9 cellular contexts compared by ENCODE assay signal in the genomic region with DNA sequence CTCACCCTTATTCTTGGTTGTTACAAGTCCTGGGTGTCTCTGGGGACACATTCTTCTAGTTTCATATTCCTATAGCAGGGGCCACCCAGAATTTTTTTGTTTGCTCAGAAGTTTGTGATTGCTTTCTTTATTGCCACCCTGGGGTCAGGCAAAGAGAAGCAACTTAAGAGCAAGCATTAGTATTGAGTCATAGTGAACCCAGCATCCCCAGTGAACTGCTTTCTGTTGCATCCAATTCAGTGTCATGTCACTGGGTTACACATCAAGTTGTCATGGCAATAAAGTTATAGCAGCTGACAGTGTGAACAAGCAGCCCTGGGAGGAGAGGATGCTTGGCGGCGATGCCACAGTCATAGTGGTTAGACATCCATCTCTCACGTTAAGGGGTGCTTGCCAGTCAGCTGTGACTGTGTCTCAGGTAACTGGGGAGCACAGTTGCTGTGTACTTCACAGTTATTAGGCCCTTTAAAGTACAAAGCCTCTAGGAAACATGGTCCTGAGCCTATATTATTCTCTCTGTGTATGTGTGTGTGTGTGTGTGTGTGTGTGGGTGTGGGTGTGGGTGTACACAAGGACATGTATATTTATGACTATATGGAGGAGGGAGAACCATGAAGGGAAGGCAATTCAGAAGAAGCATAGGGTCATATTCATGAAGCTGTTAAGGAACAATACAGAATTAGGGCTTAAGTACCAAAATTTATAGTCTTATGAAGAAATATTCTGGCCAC. TPM values are rescaled to one million over a fixed set of nuclear protein-coding genes. Genes with fewer than 3 reads are reported as not detected.
DNase-seq lines count a peak whose midpoint lies in the region; ATAC-seq, FAIRE-seq and TF ChIP-seq lines count a peak whose summit lies in the region.
"Had no signal": no experiment of that assay in that cellular context is flagged by ENCODE, and none has a peak within 500 bp of the region (broad histone marks: within the 10 kb centered on the region; RNA-seq: fewer than 3 reads in every experiment).

No MANE protein-coding gene starts in this region.

- H2BK15ac ChIP-seq in mesendoderm (replicated peaks; ENCODE audit: low read depth): no peak overlapping the region

- H2BK120ac ChIP-seq in mesendoderm (ENCODE audit: low read depth, low read length): no peak overlapping the region

- ATAC-seq in GM18505 (IDR thresholded peaks at IDR 0.05; ENCODE audit: unreplicated experiment): peak; percentile 85
- ATAC-seq in GM21737 (IDR thresholded peaks at IDR 0.05; ENCODE audit: unreplicated experiment): peak; percentile 82

- CTCF ChIA-PET in CD8-positive, alpha-beta memory T cell (lab: Charles Lee): no interaction called here

- no peak for FAIRE-seq in D721Med (lab: Jason Lieb, UNC)
- FAIRE-seq: endometrium had no signal

- H3K36me3 Mint-ChIP-seq in CD8-positive, alpha-beta memory T cell: peaks cover 0 to 5% (median 2%) of the 10 kb centered on the region in 3 donors

- whole genome bisulfite sequencing in mesendoderm (ENCODE audit: extremely low coverage, insufficient coverage, low lambda C conversion rate): no CpG with 5 or more reads among the region's 3 CpGs

- no peak overlapping the region for H3K4me2 ChIP-seq in mesendoderm (ENCODE audit: low read length)

- H3K9ac ChIP-seq in mesendoderm (ENCODE audit: low read length): no peak overlapping the region

- H3K56ac ChIP-seq in mesendoderm (ENCODE audit: low read length): no peak overlapping the region

- H3K9me3 Mint-ChIP-seq in CD8-positive, alpha-beta memory T cell: peaks cover 0 to 7% (median 3%) of the 10 kb centered on the region in 5 donors

- H3K4me3 ChIP-seq in mesendoderm (ENCODE audit: low read length): no peak overlapping the region
- no peak overlapping the region for H3K4me3 ChIP-seq in CD8-positive, alpha-beta memory T cell (ENCODE audit: low read length)

- H2BK5ac ChIP-seq in mesendoderm (ENCODE audit: low read length): no peak overlapping the region

- H2AK5ac ChIP-seq in mesendoderm (ENCODE audit: low read length): no peak overlapping the region

- POLR2A ChIA-PET in CD8-positive, alpha-beta memory T cell (lab: Charles Lee): no interaction called here

- H3K4me1 ChIP-seq in mesendoderm (ENCODE audit: control insufficient read depth, low read depth, low read length): no peaks in the 10 kb centered on the region
- no peaks in the 10 kb centered on the region for H3K4me1 ChIP-seq in CD8-positive, alpha-beta memory T cell (ENCODE audit: insufficient read depth, low read length)

- H3K23ac ChIP-seq in mesendoderm (ENCODE audit: low read length): no peak overlapping the region

- peaks cover 3% of the 10 kb centered on the region for H3K27me3 ChIP-seq in mesendoderm (ENCODE audit: insufficient read depth, low read length, poor library complexity)
- H3K27me3 ChIP-seq in CD8-positive, alpha-beta memory T cell (ENCODE audit: insufficient read depth, low read length, poor library complexity, severe bottlenecking): no peaks in the 10 kb centered on the region

- DNase-seq in LHCN-M2 (ENCODE audit: low read depth) (peak; percentile 96), mesendoderm (peak; percentile 2), middle frontal gyrus (ENCODE audit: extremely low spot score, low spot score) (no peak), D721Med (ENCODE audit: insufficient read length, low spot score) (no peak), SHP77 (lab: John Stamatoyannopoulos, UW) (no peak)
- no peak for DNase-seq in CD8-positive, alpha-beta memory T cell

- no peak for TF ChIP-seq POLR2A in GM18505 (IDR thresholded peaks at IDR 0.05; ENCODE audit: borderline replicate concordance, extremely low read depth, insufficient read depth, insufficient read length)

- H3K4ac ChIP-seq in mesendoderm (ENCODE audit: low read depth, low read length): no peak overlapping the region

- TF ChIP-seq CTCF in D721Med (IDR thresholded peaks at IDR 0.05; ENCODE audit: insufficient read depth, missing control alignments): no peak

- H4K8ac ChIP-seq in mesendoderm (ENCODE audit: low read depth, low read length): no peak overlapping the region

- H3K4me3 Mint-ChIP-seq in CD8-positive, alpha-beta memory T cell: no peak overlapping the region

- H3K18ac ChIP-seq in mesendoderm (ENCODE audit: low read length): no peak overlapping the region

- no peaks in the 10 kb centered on the region for H3K9me3 ChIP-seq in CD8-positive, alpha-beta memory T cell (ENCODE audit: low read length)

- H3K79me2 ChIP-seq in mesendoderm (ENCODE audit: control insufficient read depth, insufficient read depth, low read length): no peaks in the 10 kb centered on the region

- peaks cover 3% of the 10 kb centered on the region for H3K79me1 ChIP-seq in mesendoderm (ENCODE audit: low read length)

- no peak overlapping the region for H4K5ac ChIP-seq in mesendoderm (ENCODE audit: low read length)

- no peaks in the 10 kb centered on the region for H3K36me3 ChIP-seq in mesendoderm (ENCODE audit: control insufficient read depth, insufficient read depth, low read length)
- no peaks in the 10 kb centered on the region for H3K36me3 ChIP-seq in CD8-positive, alpha-beta memory T cell (ENCODE audit: insufficient read depth, low read length)

- H3K4me1 Mint-ChIP-seq in CD8-positive, alpha-beta memory T cell: peaks cover 48 to 72% (median 55%) of the 10 kb centered on the region in 3 donors

- H3K27ac ChIP-seq in mesendoderm (ENCODE audit: low read depth, low read length): no peak overlapping the region
- H3K27ac ChIP-seq in CD8-positive, alpha-beta memory T cell (ENCODE audit: low read depth, low read length): no peak overlapping the region

- H3K27me3 Mint-ChIP-seq in CD8-positive, alpha-beta memory T cell: no peaks in the 10 kb centered on the region

- H3K27ac Mint-ChIP-seq in CD8-positive, alpha-beta memory T cell: peak overlapping the region in 2 of 8 donors; percentile 16 to 59

RNA-seq across cellular contexts. Expression of a gene that starts 52.5 kb away (rescaled TPM):
- 23.2 and 35.9 TPM in 2 replicates for total RNA-seq in LHCN-M2 (2014; rRNA removed)
- polyA plus RNA-seq in LHCN-M2 (2012): 32.2 TPM
- polyA plus RNA-seq in mesendoderm (2013, experiment 1 of 2): 20.4 TPM
- polyA plus RNA-seq in mesendoderm (2013, experiment 2 of 2): 22.0 TPM
- total RNA-seq in CD8-positive, alpha-beta memory T cell: 10 to 100 TPM; 36.8 to 40.4 TPM
- 40.4 TPM for polyA plus RNA-seq in CD8-positive, alpha-beta memory T cell

Comparison
In these comparisons a context has a peak if more than half of its experiments do, and no peak if none do; other contexts are left out.
1. DNase-seq: peak in LHCN-M2 (single experiment) and mesendoderm (single experiment); none in middle frontal gyrus (single experiment), D721Med (single experiment), CD8-positive, alpha-beta memory T cell (0 of 5) and SHP77 (0 of 2).